8 cellular contexts compared by ENCODE assay signal in genomic region chr17:41547921-41548843, GRCh38. TPM values are rescaled to one million over a fixed set of nuclear protein-coding genes. Genes with fewer than 3 reads are reported as not detected.
A peak's percentile ranks its signal among the peaks of the same experiment; 100 is the strongest.
DNase-seq lines count a peak whose midpoint lies in the region; ATAC-seq lines count a peak whose summit lies in the region.

No MANE protein-coding gene starts in this region.

- intact Hi-C loops in activated T-helper 2 cell treated with anti-CD3 and anti-CD28 coated beads, Interferon-gamma antibody, Interleukin-2, Interleukin-4, amounts not matched to agents 10 μg/mL and 5 μg/mL and 100 μg/mL, durations not matched to agents 14 hours and 24 hours and 36 hours (cut with micrococcal nuclease): loop anchor here (2.0 to 10.0 kb wide), 3 partner anchors 61 to 143 kb away; partner anchors contain the start of gene KRT36

- peaks cover 4% of the 10 kb centered on the region for H3K27me3 ChIP-seq in rectal smooth muscle tissue (ENCODE audit: control insufficient read depth, insufficient read depth, low read length)

- H3K27me3 Mint-ChIP-seq in activated T-helper 2 cell treated with anti-CD3 and anti-CD28 coated beads, Interferon-gamma antibody, Interleukin-2, Interleukin-4, amounts not matched to agents 10 μg/mL and 5 μg/mL and 100 μg/mL, durations not matched to agents 14 hours and 24 hours and 36 hours (ENCODE audit: low read depth): peaks cover 2% of the 10 kb centered on the region

- peaks cover 8% of the 10 kb centered on the region for H3K9me3 Mint-ChIP-seq in activated T-helper 2 cell treated with anti-CD3 and anti-CD28 coated beads, Interferon-gamma antibody, Interleukin-2, Interleukin-4, amounts not matched to agents 10 μg/mL and 5 μg/mL and 100 μg/mL, durations not matched to agents 14 hours and 24 hours and 36 hours

- peak overlapping the region; percentile 34 for H3K27ac Mint-ChIP-seq in activated T-helper 2 cell treated with anti-CD3 and anti-CD28 coated beads, Interferon-gamma antibody, Interleukin-2, Interleukin-4, amounts not matched to agents 10 μg/mL and 5 μg/mL and 100 μg/mL, durations not matched to agents 14 hours and 24 hours and 36 hours

- no peak overlapping the region for H3K4me3 Mint-ChIP-seq in activated T-helper 2 cell treated with anti-CD3 and anti-CD28 coated beads, Interferon-gamma antibody, Interleukin-2, Interleukin-4, amounts not matched to agents 10 μg/mL and 5 μg/mL and 100 μg/mL, durations not matched to agents 14 hours and 24 hours and 36 hours (ENCODE audit: low read depth)

- H3K4me3 ChIP-seq in rectal smooth muscle tissue (ENCODE audit: low read length): peak overlapping the region; percentile 59

- H3K36me3 Mint-ChIP-seq in activated T-helper 2 cell treated with anti-CD3 and anti-CD28 coated beads, Interferon-gamma antibody, Interleukin-2, Interleukin-4, amounts not matched to agents 10 μg/mL and 5 μg/mL and 100 μg/mL, durations not matched to agents 14 hours and 24 hours and 36 hours (ENCODE audit: low read depth): no peaks in the 10 kb centered on the region

- peaks cover 10% of the 10 kb centered on the region for H3K4me1 ChIP-seq in rectal smooth muscle tissue (ENCODE audit: control insufficient read depth, insufficient read depth, low read length)

- peak; percentile 100 for DNase-seq in Daoy (ENCODE audit: low read depth)
- peak; percentile 82 for DNase-seq in NCI-H69 (lab: John Stamatoyannopoulos, UW)
- peak; percentile 17 for DNase-seq in activated T-helper 2 cell treated with anti-CD3 and anti-CD28 coated beads, Interferon-gamma antibody, Interleukin-2, Interleukin-4, amounts not matched to agents 10 μg/mL and 5 μg/mL and 100 μg/mL, durations not matched to agents 14 hours and 24 hours and 36 hours (ENCODE audit: low spot score)
- peak; percentile 100 for DNase-seq in glomerular visceral epithelial cell (ENCODE audit: extremely low spot score)
- no peak for DNase-seq in T-helper 9 cell

- peaks cover 21% of the 10 kb centered on the region for H3K4me1 Mint-ChIP-seq in activated T-helper 2 cell treated with anti-CD3 and anti-CD28 coated beads, Interferon-gamma antibody, Interleukin-2, Interleukin-4, amounts not matched to agents 10 μg/mL and 5 μg/mL and 100 μg/mL, durations not matched to agents 14 hours and 24 hours and 36 hours (ENCODE audit: low read depth)

- no peak overlapping the region for H3K27ac ChIP-seq in rectal smooth muscle tissue (ENCODE audit: low read depth, low read length)

- H3K9ac ChIP-seq in rectal smooth muscle tissue (ENCODE audit: low read length): no peak overlapping the region

- H3K36me3 ChIP-seq in rectal smooth muscle tissue (ENCODE audit: control insufficient read depth, insufficient read depth, low read length): no peaks in the 10 kb centered on the region

- ATAC-seq in HG02642 (IDR thresholded peaks at IDR 0.05; ENCODE audit: poor library complexity, unreplicated experiment) (no peak), GM18907 (IDR thresholded peaks at IDR 0.05; ENCODE audit: unreplicated experiment) (no peak)

RNA-seq across cellular contexts. Expression of gene KRT19, which starts 20.1 kb away (rescaled TPM):
- total RNA-seq in Daoy (2014; rRNA removed; shearing (Covaris generic)): 0.86 TPM in 1 of 2 replicates, not detected in the other
- not detected in 2 replicates for total RNA-seq in activated T-helper 2 cell treated with anti-CD3 and anti-CD28 coated beads, Interferon-gamma antibody, Interleukin-2, Interleukin-4, amounts not matched to agents 10 μg/mL and 5 μg/mL and 100 μg/mL, durations not matched to agents 14 hours and 24 hours and 36 hours

RNA-seq across cellular contexts. Expression of gene KRT9, which starts 23.7 kb away (rescaled TPM):
- not detected in 2 replicates for total RNA-seq in Daoy (2014; rRNA removed; shearing (Covaris generic))
- total RNA-seq in activated T-helper 2 cell treated with anti-CD3 and anti-CD28 coated beads, Interferon-gamma antibody, Interleukin-2, Interleukin-4, amounts not matched to agents 10 μg/mL and 5 μg/mL and 100 μg/mL, durations not matched to agents 14 hours and 24 hours and 36 hours: not detected in 2 replicates

RNA-seq across cellular contexts. Expression of gene KRT15, which starts 29.5 kb away (rescaled TPM):
- 0.51 and 3.1 TPM in 2 replicates for total RNA-seq in Daoy (2014; rRNA removed; shearing (Covaris generic))
- not detected in 2 replicates for total RNA-seq in activated T-helper 2 cell treated with anti-CD3 and anti-CD28 coated beads, Interferon-gamma antibody, Interleukin-2, Interleukin-4, amounts not matched to agents 10 μg/mL and 5 μg/mL and 100 μg/mL, durations not matched to agents 14 hours and 24 hours and 36 hours

RNA-seq across cellular contexts. Expression of gene KRT14, which starts 38.5 kb away (rescaled TPM):
- total RNA-seq in Daoy (2014; rRNA removed; shearing (Covaris generic)): 0.63 and 1.4 TPM in 2 replicates
- total RNA-seq in activated T-helper 2 cell treated with anti-CD3 and anti-CD28 coated beads, Interferon-gamma antibody, Interleukin-2, Interleukin-4, amounts not matched to agents 10 μg/mL and 5 μg/mL and 100 μg/mL, durations not matched to agents 14 hours and 24 hours and 36 hours: not detected in 2 replicates

RNA-seq across cellular contexts. Expression of gene KRT13, which starts 42.8 kb away (rescaled TPM):
- total RNA-seq in Daoy (2014; rRNA removed; shearing (Covaris generic)): not detected in 2 replicates
- total RNA-seq in activated T-helper 2 cell treated with anti-CD3 and anti-CD28 coated beads, Interferon-gamma antibody, Interleukin-2, Interleukin-4, amounts not matched to agents 10 μg/mL and 5 μg/mL and 100 μg/mL, durations not matched to agents 14 hours and 24 hours and 36 hours: not detected in 2 replicates
